1 cellular context compared by ENCODE assay signal in the genomic region with DNA sequence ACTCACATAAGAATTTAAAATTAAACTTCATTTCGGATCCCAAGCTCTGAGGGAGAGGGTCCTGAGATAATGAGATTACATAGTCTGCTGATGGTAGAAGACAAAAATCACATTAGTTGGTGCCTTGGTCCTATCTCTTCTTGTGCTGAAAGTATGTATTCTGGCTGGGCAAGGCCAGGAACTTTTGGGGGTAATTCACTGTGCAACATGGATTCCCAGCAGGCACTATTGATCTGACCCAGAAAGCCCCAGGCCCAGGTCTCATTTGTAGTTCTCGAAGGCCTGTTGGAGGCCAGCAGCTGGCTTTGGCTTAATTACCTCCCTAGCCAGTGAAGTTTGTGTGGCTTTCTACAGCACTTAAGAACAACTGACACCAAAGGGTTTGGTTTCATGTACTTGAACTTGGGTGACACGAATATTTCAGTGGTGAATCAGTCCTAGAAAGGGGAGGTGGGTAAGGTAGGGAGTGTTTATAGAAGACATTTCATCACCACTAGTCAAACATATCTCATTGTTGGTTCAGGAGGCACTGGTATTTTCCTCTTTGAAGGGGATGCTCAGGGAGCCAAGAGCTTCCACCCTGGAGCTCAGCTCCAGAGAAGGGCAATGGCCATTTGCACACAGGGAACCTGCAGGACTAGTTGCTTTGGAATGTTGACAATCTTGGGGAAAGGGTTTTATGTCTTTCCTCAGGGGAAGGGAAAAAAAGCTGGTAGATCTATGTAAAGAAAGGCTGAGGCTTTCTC.
TF ChIP-seq lines count a peak whose summit lies in the region.

No MANE protein-coding gene starts in this region.

TF ChIP-seq in HepG2, 621 proteins besides CTCF, POLR2A, EP300 and RAD21 (continued from another document and continues in another):
- TF ChIP-seq, protein P1, sequence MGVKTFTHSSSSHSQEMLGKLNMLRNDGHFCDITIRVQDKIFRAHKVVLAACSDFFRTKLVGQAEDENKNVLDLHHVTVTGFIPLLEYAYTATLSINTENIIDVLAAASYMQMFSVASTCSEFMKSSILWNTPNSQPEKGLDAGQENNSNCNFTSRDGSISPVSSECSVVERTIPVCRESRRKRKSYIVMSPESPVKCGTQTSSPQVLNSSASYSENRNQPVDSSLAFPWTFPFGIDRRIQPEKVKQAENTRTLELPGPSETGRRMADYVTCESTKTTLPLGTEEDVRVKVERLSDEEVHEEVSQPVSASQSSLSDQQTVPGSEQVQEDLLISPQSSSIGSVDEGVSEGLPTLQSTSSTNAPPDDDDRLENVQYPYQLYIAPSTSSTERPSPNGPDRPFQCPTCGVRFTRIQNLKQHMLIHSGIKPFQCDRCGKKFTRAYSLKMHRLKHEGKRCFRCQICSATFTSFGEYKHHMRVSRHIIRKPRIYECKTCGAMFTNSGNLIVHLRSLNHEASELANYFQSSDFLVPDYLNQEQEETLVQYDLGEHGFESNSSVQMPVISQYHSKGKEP (CRISPR knock-in tag; IDR thresholded peaks at IDR 0.05), result no peak
- TF ChIP-seq ZBTB7B (CRISPR knock-in tag; IDR thresholded peaks at IDR 0.05) (peak; percentile 76), ZSCAN25 (CRISPR knock-in tag; IDR thresholded peaks at IDR 0.05) (no peak), FOXA3 (CRISPR knock-in tag; IDR thresholded peaks at IDR 0.05) (peak; percentile 95), ATF7-NPFF (CRISPR knock-in tag; IDR thresholded peaks at IDR 0.05; ENCODE audit: low read depth) (no peak), ZZZ3 (CRISPR knock-in tag; IDR thresholded peaks at IDR 0.05; ENCODE audit: borderline replicate concordance) (no peak), ZSCAN21 (CRISPR knock-in tag; IDR thresholded peaks at IDR 0.05; ENCODE audit: borderline replicate concordance) (no peak), TOPORS (CRISPR knock-in tag; IDR thresholded peaks at IDR 0.05) (no peak), DMAP1 (CRISPR knock-in tag; IDR thresholded peaks at IDR 0.05) (0 out of 2 replicates have a peak, but pooled peaks have one; percentile 38), ZNF629 (CRISPR knock-in tag; conservative IDR thresholded peaks at IDR 0.05) (0 out of 2 replicates have a peak, but pooled peaks have one; percentile 18), ATF7 (IDR thresholded peaks at IDR 0.05) (peak; percentile 62), ATF7 (CRISPR knock-in tag; IDR thresholded peaks at IDR 0.05) (no peak; the same call in 1 of the 2 replicates), CCDC6 (CRISPR knock-in tag; IDR thresholded peaks at IDR 0.05) (peak; percentile 60; the same call in 1 of the 2 replicates), CREM (IDR thresholded peaks at IDR 0.05) (peak; percentile 67; the same call in 1 of the 2 replicates), CREM (CRISPR knock-in tag; IDR thresholded peaks at IDR 0.05) (no peak), ESRRA (CRISPR knock-in tag; IDR thresholded peaks at IDR 0.05; ENCODE audit: low read depth) (no peak), SALL2 (CRISPR knock-in tag; IDR thresholded peaks at IDR 0.05) (peak; percentile 53; the same call in 1 of the 2 replicates), STAT5B (CRISPR knock-in tag; IDR thresholded peaks at IDR 0.05) (no peak), ZNF563 (CRISPR knock-in tag; IDR thresholded peaks at IDR 0.05) (no peak), MIER2 (CRISPR knock-in tag; IDR thresholded peaks at IDR 0.05) (peak; percentile 56; the same call in 1 of the 2 replicates), SYNCRIP (IDR thresholded peaks at IDR 0.05; ENCODE audit: insufficient read depth, low read depth, low read length) (no peak), ISL2 (CRISPR knock-in tag; IDR thresholded peaks at IDR 0.05) (peak; percentile 94), TP53 (CRISPR knock-in tag; conservative IDR thresholded peaks at IDR 0.05) (no peak), FOXO1 (CRISPR knock-in tag; IDR thresholded peaks at IDR 0.05) (peak; percentile 88), ARNT (IDR thresholded peaks at IDR 0.05) (no peak), ZNF12 (CRISPR knock-in tag; IDR thresholded peaks at IDR 0.05) (0 out of 2 replicates have a peak, but pooled peaks have one; percentile 70), GABPB1 (CRISPR knock-in tag; IDR thresholded peaks at IDR 0.05) (peak; percentile 16; the same call in 1 of the 2 replicates), ZNF337 (CRISPR knock-in tag; IDR thresholded peaks at IDR 0.05; ENCODE audit: borderline replicate concordance, low read depth) (no peak), ZNF569 (CRISPR knock-in tag; IDR thresholded peaks at IDR 0.05; ENCODE audit: borderline replicate concordance) (no peak), TSC22D2 (CRISPR knock-in tag; IDR thresholded peaks at IDR 0.05; ENCODE audit: borderline replicate concordance) (no peak), POGZ (CRISPR knock-in tag; IDR thresholded peaks at IDR 0.05) (peak; percentile 58), CBX1 (IDR thresholded peaks at IDR 0.05; ENCODE audit: low read depth) (no peak), NFE2L1 (CRISPR knock-in tag; IDR thresholded peaks at IDR 0.05; ENCODE audit: borderline replicate concordance) (no peak), ETV5 (CRISPR knock-in tag; IDR thresholded peaks at IDR 0.05; ENCODE audit: borderline replicate concordance) (peak; percentile 64; the same call in 1 of the 2 replicates), ZNF773 (CRISPR knock-in tag; IDR thresholded peaks at IDR 0.05; ENCODE audit: borderline replicate concordance) (no peak), ZNF790 (CRISPR knock-in tag; IDR thresholded peaks at IDR 0.05; ENCODE audit: borderline replicate concordance) (no peak), ZNF724P (CRISPR knock-in tag; IDR thresholded peaks at IDR 0.05; ENCODE audit: borderline replicate concordance) (no peak), TEAD3 (CRISPR knock-in tag; optimal IDR thresholded peaks at IDR 0.05; ENCODE audit: borderline replicate concordance) (peak; percentile 99), WIZ (CRISPR knock-in tag; IDR thresholded peaks at IDR 0.05) (no peak), ZNF441 (CRISPR knock-in tag; IDR thresholded peaks at IDR 0.05; ENCODE audit: borderline replicate concordance) (no peak), SMAD9 (CRISPR knock-in tag; IDR thresholded peaks at IDR 0.05) (no peak), ELF4 (CRISPR knock-in tag; IDR thresholded peaks at IDR 0.05; ENCODE audit: borderline replicate concordance) (no peak), SCMH1 (CRISPR knock-in tag; IDR thresholded peaks at IDR 0.05; ENCODE audit: borderline replicate concordance) (no peak), ZNF615 (CRISPR knock-in tag; IDR thresholded peaks at IDR 0.05; ENCODE audit: borderline replicate concordance) (no peak), SIX4 (CRISPR knock-in tag; IDR thresholded peaks at IDR 0.05) (peak; percentile 90), MXD4 (CRISPR knock-in tag; IDR thresholded peaks at IDR 0.05) (0 out of 2 replicates have a peak, but pooled peaks have one; percentile 48)
- TF ChIP-seq, protein P2, sequence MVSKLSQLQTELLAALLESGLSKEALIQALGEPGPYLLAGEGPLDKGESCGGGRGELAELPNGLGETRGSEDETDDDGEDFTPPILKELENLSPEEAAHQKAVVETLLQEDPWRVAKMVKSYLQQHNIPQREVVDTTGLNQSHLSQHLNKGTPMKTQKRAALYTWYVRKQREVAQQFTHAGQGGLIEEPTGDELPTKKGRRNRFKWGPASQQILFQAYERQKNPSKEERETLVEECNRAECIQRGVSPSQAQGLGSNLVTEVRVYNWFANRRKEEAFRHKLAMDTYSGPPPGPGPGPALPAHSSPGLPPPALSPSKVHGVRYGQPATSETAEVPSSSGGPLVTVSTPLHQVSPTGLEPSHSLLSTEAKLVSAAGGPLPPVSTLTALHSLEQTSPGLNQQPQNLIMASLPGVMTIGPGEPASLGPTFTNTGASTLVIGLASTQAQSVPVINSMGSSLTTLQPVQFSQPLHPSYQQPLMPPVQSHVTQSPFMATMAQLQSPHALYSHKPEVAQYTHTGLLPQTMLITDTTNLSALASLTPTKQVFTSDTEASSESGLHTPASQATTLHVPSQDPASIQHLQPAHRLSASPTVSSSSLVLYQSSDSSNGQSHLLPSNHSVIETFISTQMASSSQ (IDR thresholded peaks at IDR 0.05; ENCODE audit: low read depth), result no peak
- TF ChIP-seq, protein P2 (CRISPR knock-in tag; IDR thresholded peaks at IDR 0.05; ENCODE audit: borderline replicate concordance), result peak; percentile 81; the same call in 1 of the 2 replicates
- TF ChIP-seq, protein P3, sequence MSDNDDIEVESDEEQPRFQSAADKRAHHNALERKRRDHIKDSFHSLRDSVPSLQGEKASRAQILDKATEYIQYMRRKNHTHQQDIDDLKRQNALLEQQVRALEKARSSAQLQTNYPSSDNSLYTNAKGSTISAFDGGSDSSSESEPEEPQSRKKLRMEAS (IDR thresholded peaks at IDR 0.05), result 0 out of 2 replicates have a peak, but pooled peaks have one; percentile 24
- TF ChIP-seq, protein P4, sequence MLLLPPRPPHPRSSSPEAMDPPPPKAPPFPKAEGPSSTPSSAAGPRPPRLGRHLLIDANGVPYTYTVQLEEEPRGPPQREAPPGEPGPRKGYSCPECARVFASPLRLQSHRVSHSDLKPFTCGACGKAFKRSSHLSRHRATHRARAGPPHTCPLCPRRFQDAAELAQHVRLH (CRISPR knock-in tag; IDR thresholded peaks at IDR 0.05; ENCODE audit: borderline replicate concordance, low read depth), result peak; percentile 63
- TF ChIP-seq, protein P5, sequence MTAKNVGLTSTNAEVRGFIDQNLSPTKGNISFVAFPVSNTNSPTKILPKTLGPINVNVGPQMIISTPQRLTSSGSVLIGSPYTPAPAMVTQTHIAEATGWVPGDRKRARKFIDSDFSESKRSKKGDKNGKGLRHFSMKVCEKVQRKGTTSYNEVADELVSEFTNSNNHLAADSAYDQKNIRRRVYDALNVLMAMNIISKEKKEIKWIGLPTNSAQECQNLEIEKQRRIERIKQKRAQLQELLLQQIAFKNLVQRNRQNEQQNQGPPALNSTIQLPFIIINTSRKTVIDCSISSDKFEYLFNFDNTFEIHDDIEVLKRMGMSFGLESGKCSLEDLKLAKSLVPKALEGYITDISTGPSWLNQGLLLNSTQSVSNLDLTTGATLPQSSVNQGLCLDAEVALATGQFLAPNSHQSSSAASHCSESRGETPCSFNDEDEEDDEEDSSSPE (CRISPR knock-in tag; IDR thresholded peaks at IDR 0.05), result no peak
- TF ChIP-seq, protein P6, sequence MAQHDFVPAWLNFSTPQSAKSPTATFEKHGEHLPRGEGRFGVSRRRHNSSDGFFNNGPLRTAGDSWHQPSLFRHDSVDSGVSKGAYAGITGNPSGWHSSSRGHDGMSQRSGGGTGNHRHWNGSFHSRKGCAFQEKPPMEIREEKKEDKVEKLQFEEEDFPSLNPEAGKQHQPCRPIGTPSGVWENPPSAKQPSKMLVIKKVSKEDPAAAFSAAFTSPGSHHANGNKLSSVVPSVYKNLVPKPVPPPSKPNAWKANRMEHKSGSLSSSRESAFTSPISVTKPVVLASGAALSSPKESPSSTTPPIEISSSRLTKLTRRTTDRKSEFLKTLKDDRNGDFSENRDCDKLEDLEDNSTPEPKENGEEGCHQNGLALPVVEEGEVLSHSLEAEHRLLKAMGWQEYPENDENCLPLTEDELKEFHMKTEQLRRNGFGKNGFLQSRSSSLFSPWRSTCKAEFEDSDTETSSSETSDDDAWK (CRISPR knock-in tag; IDR thresholded peaks at IDR 0.05), result no peak
- TF ChIP-seq, protein P7, sequence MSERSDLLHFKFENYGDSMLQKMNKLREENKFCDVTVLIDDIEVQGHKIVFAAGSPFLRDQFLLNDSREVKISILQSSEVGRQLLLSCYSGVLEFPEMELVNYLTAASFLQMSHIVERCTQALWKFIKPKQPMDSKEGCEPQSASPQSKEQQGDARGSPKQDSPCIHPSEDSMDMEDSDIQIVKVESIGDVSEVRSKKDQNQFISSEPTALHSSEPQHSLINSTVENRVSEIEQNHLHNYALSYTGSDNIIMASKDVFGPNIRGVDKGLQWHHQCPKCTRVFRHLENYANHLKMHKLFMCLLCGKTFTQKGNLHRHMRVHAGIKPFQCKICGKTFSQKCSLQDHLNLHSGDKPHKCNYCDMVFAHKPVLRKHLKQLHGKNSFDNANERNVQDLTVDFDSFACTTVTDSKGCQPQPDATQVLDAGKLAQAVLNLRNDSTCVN (CRISPR knock-in tag; IDR thresholded peaks at IDR 0.05; ENCODE audit: borderline replicate concordance), result peak; percentile 94; the same call in 1 of the 2 replicates
- TF ChIP-seq, protein P8, sequence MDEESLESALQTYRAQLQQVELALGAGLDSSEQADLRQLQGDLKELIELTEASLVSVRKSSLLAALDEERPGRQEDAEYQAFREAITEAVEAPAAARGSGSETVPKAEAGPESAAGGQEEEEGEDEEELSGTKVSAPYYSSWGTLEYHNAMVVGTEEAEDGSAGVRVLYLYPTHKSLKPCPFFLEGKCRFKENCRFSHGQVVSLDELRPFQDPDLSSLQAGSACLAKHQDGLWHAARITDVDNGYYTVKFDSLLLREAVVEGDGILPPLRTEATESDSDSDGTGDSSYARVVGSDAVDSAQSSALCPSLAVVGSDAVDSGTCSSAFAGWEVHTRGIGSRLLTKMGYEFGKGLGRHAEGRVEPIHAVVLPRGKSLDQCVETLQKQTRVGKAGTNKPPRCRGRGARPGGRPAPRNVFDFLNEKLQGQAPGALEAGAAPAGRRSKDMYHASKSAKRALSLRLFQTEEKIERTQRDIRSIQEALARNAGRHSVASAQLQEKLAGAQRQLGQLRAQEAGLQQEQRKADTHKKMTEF (CRISPR knock-in tag; IDR thresholded peaks at IDR 0.05), result peak; percentile 94
